In the genomic region with DNA sequence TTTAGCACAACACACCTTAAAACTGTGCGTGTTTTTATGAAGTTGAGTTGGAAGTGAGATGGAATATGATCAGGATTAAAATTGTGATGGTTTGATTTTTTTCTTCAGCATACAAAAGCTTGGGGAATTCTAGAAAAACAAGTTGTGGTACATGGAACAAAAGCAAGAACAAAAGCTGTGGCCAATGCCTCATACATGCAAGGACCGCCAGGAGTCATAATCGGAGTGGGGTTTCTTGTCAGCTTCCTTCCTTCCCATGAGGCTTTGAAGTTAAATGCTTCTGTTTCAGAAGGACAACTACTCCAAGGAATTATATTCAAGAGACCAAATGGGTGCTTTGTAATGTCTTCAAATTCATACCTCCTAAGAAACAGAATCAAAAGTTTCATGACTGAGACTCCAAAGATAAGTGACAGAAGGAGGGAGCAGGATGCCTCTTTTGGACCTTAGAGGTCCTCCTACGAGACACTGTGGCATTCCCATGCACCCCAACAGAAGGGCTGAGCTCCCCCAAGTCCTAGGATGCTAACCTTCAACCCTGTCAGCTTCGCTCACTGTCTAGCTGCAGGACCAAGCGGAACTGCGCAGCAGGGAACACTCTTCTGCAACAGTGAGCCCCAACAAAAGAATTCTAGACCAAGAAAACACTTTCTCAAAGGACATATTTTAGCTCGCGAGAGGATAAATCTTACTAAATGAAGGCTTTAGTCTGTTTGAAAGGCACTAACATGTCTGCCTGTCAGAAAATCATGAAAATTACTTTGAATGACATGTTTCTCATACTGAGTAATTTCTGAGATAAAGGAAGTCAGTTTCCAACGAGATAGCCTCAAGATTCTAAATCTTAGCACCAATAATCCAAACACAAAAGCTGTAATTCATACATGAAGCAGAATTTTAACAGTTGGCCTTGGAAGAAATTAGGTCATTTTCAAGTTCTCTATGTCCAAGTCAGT, we compare ENCODE assay signal across 1 cellular context.
TF ChIP-seq lines count a peak whose summit lies in the region.

No MANE protein-coding gene starts in this region.

TF ChIP-seq in endothelial cell of umbilical vein, 7 proteins besides CTCF, POLR2A, EP300 and RAD21:
- TF ChIP-seq GATA2 (IDR thresholded peaks at IDR 0.05; ENCODE audit: insufficient read depth, insufficient read length, low read depth, low read length): no peak
- no peak for TF ChIP-seq MYC (IDR thresholded peaks at IDR 0.05; ENCODE audit: low read depth, low read length)
- no peak for TF ChIP-seq MAX (IDR thresholded peaks at IDR 0.05; ENCODE audit: insufficient read depth, insufficient read length)
- TF ChIP-seq FOS (IDR thresholded peaks at IDR 0.05; ENCODE audit: borderline replicate concordance, insufficient read depth, low read length): no peak
- TF ChIP-seq EZH2 (IDR thresholded peaks at IDR 0.05; ENCODE audit: borderline replicate concordance, low read depth, low read length, severe bottlenecking): no peak
- TF ChIP-seq POLR2AphosphoS5 (IDR thresholded peaks at IDR 0.05; ENCODE audit: insufficient read depth, low read depth, low read length): no peak
